ENCODE assay signal across 20 cellular contexts in the genomic region with DNA sequence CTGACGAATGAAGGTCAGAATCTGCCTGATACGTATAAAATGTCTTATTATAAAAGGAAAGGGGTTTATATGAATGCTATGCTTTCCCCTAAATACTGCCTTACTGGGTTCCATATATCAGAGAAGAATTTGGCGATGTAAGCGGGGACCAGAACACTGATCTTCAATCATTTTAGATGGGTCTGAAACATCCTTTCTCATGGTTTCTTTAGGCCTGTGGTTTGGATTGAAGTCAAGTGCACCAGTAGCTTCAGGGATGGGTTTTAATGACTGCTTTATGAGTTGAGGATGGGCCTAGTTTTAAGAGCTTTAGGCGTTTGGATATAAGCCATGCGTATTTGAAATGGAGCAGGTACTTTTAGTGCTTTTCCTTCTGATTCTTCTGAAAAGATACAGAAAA. TPM values are rescaled to one million over a fixed set of nuclear protein-coding genes. Genes with fewer than 3 reads are reported as not detected.
"Had no signal": no experiment of that assay in that cellular context is flagged by ENCODE, and none has a peak within 500 bp of the region (broad histone marks: within the 10 kb centered on the region; RNA-seq: fewer than 3 reads in every experiment).

No MANE protein-coding gene starts in this region.

- H3K9me3 Mint-ChIP-seq: activated CD4-positive, alpha-beta memory T cell treated with anti-CD3 and anti-CD28 coated beads, Interleukin-2, amount 10 ng/mL, durations not matched to agents 7 days and 5 days; activated T-helper 17 cell treated with anti-CD3 and anti-CD28 coated beads, Interleukin-2, amount 50 U/mL, for 72 hours; nephron progenitor cell had no signal

- H3K9me3 ChIP-seq: gastroesophageal sphincter, heart right ventricle, left lung, right atrium auricular region, tibial nerve had no signal

- H3K4me1 ChIP-seq: left lung had no signal

- H3K36me3 ChIP-seq: gastroesophageal sphincter, heart right ventricle, left lung, right atrium auricular region, tibial nerve had no signal

- H3K4me1 Mint-ChIP-seq: activated CD4-positive, alpha-beta memory T cell treated with anti-CD3 and anti-CD28 coated beads, Interleukin-2, amount 10 ng/mL, durations not matched to agents 7 days and 5 days; activated T-helper 17 cell treated with anti-CD3 and anti-CD28 coated beads, Interleukin-2, amount 50 U/mL, for 72 hours had no signal

- DNase-seq: activated CD4-positive, alpha-beta memory T cell treated with anti-CD3 and anti-CD28 coated beads, Interleukin-2, amount 10 ng/mL, durations not matched to agents 7 days and 5 days; activated CD4-positive, alpha-beta T cell treated with anti-CD3 and anti-CD28 coated beads for 48 hours; activated CD4-positive, CD25-positive, alpha-beta regulatory T cell; activated naive CD4-positive, alpha-beta T cell treated with Interleukin-2 at 50 U/mL for 16 hours; activated T-cell treated with anti-CD3 and anti-CD28 coated beads, Interleukin-2, amount 50 U/mL, for 1 hour; heart right ventricle; left lung; midbrain; nephron progenitor cell; stimulated activated naive CD8-positive, alpha-beta T cell treated with anti-CD3 and anti-CD28 coated beads, Interleukin-15, Interleukin-2, amounts not matched to agents 100 U/mL and 50 U/mL, for 24 hours; substantia nigra; T-helper 9 cell had no signal

- H3K27ac ChIP-seq: coronary artery, gastroesophageal sphincter, heart right ventricle, left lung, right atrium auricular region, skin epidermis had no signal

- ATAC-seq: activated T-helper 17 cell treated with anti-CD3 and anti-CD28 coated beads, Interleukin-2, amount 50 U/mL, for 72 hours; esophagus mucosa; gastroesophageal sphincter; heart right ventricle; left lung; stimulated activated naive CD8-positive, alpha-beta T cell treated with anti-CD3 and anti-CD28 coated beads, Interleukin-15, Interleukin-2, amounts not matched to agents 100 U/mL and 50 U/mL, for 24 hours had no signal

- H3K27ac Mint-ChIP-seq: activated CD4-positive, alpha-beta memory T cell treated with anti-CD3 and anti-CD28 coated beads, Interleukin-2, amount 10 ng/mL, durations not matched to agents 7 days and 5 days; activated T-helper 17 cell treated with anti-CD3 and anti-CD28 coated beads, Interleukin-2, amount 50 U/mL, for 72 hours; nephron progenitor cell had no signal

- H3K4me3 Mint-ChIP-seq: activated CD4-positive, alpha-beta memory T cell treated with anti-CD3 and anti-CD28 coated beads, Interleukin-2, amount 10 ng/mL, durations not matched to agents 7 days and 5 days; activated T-helper 17 cell treated with anti-CD3 and anti-CD28 coated beads, Interleukin-2, amount 50 U/mL, for 72 hours; nephron progenitor cell had no signal

- H3K4me3 ChIP-seq: coronary artery, gastroesophageal sphincter, heart right ventricle, left lung, right atrium auricular region, skin epidermis, tibial nerve had no signal

RNA-seq across cellular contexts. Expression of gene FMN2, which starts 6.9 kb away (rescaled TPM):
- total RNA-seq: activated CD4-positive, alpha-beta memory T cell treated with anti-CD3 and anti-CD28 coated beads, Interleukin-2, amount 10 ng/mL, durations not matched to agents 7 days and 5 days; activated T-helper 17 cell treated with anti-CD3 and anti-CD28 coated beads, Interleukin-2, amount 50 U/mL, for 72 hours; esophagus mucosa; lung microvascular endothelial cell had no signal
